Comparison of ENCODE assay signal across 3 cellular contexts in genomic region chr19:12970070-12970820, GRCh38.
TF ChIP-seq lines count a peak whose summit lies in the region.

No MANE protein-coding gene starts in this region.

TF ChIP-seq in HEK293, 187 proteins besides CTCF, POLR2A, EP300 and RAD21:
- TF ChIP-seq ZNF449 (tag by site-specific recombination; IDR thresholded peaks at IDR 0.05) (no peak), EGR2 (tag by site-specific recombination; IDR thresholded peaks at IDR 0.05; ENCODE audit: low read depth) (peak; percentile 70), ZNF830 (tag by site-specific recombination; IDR thresholded peaks at IDR 0.05; ENCODE audit: low read depth) (no peak), ZBTB21 (tag by site-specific recombination; IDR thresholded peaks at IDR 0.05) (no peak), ZFHX2 (tag by site-specific recombination; conservative IDR thresholded peaks at IDR 0.05) (peak; percentile 44; the same call in 1 of the 2 replicates), ZBTB6 (tag by site-specific recombination; IDR thresholded peaks at IDR 0.05) (no peak), ZSCAN16 (tag by site-specific recombination; IDR thresholded peaks at IDR 0.05) (no peak), ZNF112 (tag by site-specific recombination; IDR thresholded peaks at IDR 0.05) (no peak), ZNF366 (tag by site-specific recombination; conservative IDR thresholded peaks at IDR 0.05) (peak; percentile 93), PRDM1 (tag by site-specific recombination; IDR thresholded peaks at IDR 0.05) (peak; percentile 97), ZNF792 (tag by site-specific recombination; IDR thresholded peaks at IDR 0.05) (no peak), IKZF3 (tag by site-specific recombination; IDR thresholded peaks at IDR 0.05) (no peak), ZNF624 (tag by site-specific recombination; IDR thresholded peaks at IDR 0.05) (no peak), ZNF16 (tag by site-specific recombination; IDR thresholded peaks at IDR 0.05; ENCODE audit: low read depth) (peak; percentile 98)
TF ChIP-seq in HEK293: peak in this region for 5.

TF ChIP-seq in WTC11, 78 proteins besides CTCF, POLR2A, EP300 and RAD21:
- TF ChIP-seq GTF2I (CRISPR knock-in tag; conservative IDR thresholded peaks at IDR 0.05) (peak; percentile 71), NR3C1 (CRISPR knock-in tag; conservative IDR thresholded peaks at IDR 0.05; ENCODE audit: low read depth) (no peak)

TF ChIP-seq in H1, 55 proteins besides CTCF, POLR2A, EP300 and RAD21:
- no peak for TF ChIP-seq ATF2 (IDR thresholded peaks at IDR 0.05; ENCODE audit: low read length)
- no peak for TF ChIP-seq CHD1 (IDR thresholded peaks at IDR 0.05; ENCODE audit: low read depth, low read length)
- no peak for TF ChIP-seq RXRA (IDR thresholded peaks at IDR 0.05; ENCODE audit: insufficient read depth, low read depth, low read length)
- TF ChIP-seq RFX5 (IDR thresholded peaks at IDR 0.05; ENCODE audit: borderline replicate concordance, low read depth, low read length) = no peak
- no peak for TF ChIP-seq CHD2 (IDR thresholded peaks at IDR 0.05; ENCODE audit: low read length)
- no peak for TF ChIP-seq ATF3 (IDR thresholded peaks at IDR 0.05; ENCODE audit: insufficient read depth, low read depth, low read length)
- no peak for TF ChIP-seq SRF (IDR thresholded peaks at IDR 0.05; ENCODE audit: low read depth, low read length)
- peak; percentile 95 for TF ChIP-seq KDM1A (IDR thresholded peaks at IDR 0.05; ENCODE audit: borderline replicate concordance, low read length)
- TF ChIP-seq HDAC2 (IDR thresholded peaks at IDR 0.05; ENCODE audit: borderline replicate concordance in 1 of 2, low read depth in 2 of 2, low read length in 2 of 2) = peak in 1 of 2 experiments; percentile 57; a peak in 1 of 4 replicates
- TF ChIP-seq RNF2 (IDR thresholded peaks at IDR 0.05; ENCODE audit: borderline replicate concordance, low read depth, low read length, missing control alignments, poor library complexity, severe bottlenecking) = no peak
- TF ChIP-seq TBP (IDR thresholded peaks at IDR 0.05; ENCODE audit: low read depth, low read length) = no peak
